8 cellular contexts compared by ENCODE assay signal in the genomic region with DNA sequence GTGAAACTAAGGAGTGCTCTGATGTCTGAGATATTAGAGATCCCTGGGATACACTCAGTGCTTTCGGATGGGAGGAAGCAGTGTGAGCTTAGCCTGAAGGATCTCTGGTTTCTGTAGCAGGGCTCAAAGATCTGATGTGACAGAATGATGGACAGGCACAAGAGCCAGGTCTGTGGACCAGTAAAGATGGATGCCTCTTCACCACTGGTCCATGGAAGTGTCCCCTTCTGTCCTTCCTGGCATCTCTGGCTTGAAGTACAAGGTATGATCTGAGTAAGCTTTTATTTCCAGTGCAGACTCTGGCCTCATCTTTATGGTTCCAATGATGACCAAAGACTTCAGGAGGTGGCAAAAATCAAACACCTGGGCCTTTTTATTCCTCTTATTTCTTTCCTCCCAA.
"Had no signal": no experiment of that assay in that cellular context is flagged by ENCODE, and none has a peak within 500 bp of the region (broad histone marks: within the 10 kb centered on the region; RNA-seq: fewer than 3 reads in every experiment).

No MANE protein-coding gene starts in this region.

- DNase-seq: GM23248, GOT3, H7, HFFc6, IMR-90 had no signal

- H3K4me3 Mint-ChIP-seq: HFFc6 had no signal

- H3K9ac ChIP-seq: GM23248 had no signal

- H3K9me3 ChIP-seq: HAP-1 had no signal

- H3K27ac ChIP-seq: GM23248 had no signal

- ATAC-seq: HCT116, K562 had no signal

- H3K9me3 Mint-ChIP-seq: HFFc6 had no signal

- H2AFZ ChIP-seq: GM23248 had no signal

- H3K4me3 ChIP-seq: GM23248, HAP-1, K562 had no signal
